17 cellular contexts compared by ENCODE assay signal in genomic region chr10:61623101-61623500, GRCh38. TPM values are rescaled to one million over a fixed set of nuclear protein-coding genes. Genes with fewer than 3 reads are reported as not detected.
DNase-seq lines count a peak whose midpoint lies in the region; ATAC-seq and FAIRE-seq lines count a peak whose summit lies in the region.
"Had no signal": no experiment of that assay in that cellular context is flagged by ENCODE, and none has a peak within 500 bp of the region (broad histone marks: within the 10 kb centered on the region; RNA-seq: fewer than 3 reads in every experiment).

No MANE protein-coding gene starts in this region.

- DNase-seq in LHCN-M2 (ENCODE audit: low read depth) (peak; percentile 64), NCI-H774 (lab: John Stamatoyannopoulos, UW) (peak; percentile 4), frontal cortex (ENCODE audit: low spot score in 2 of 2) (no peak), pons (ENCODE audit: low spot score) (peak; percentile 94), NCI-H146 (lab: John Stamatoyannopoulos, UW) (no peak)
- DNase-seq in activated CD8-positive, alpha-beta memory T cell treated with anti-CD3 and anti-CD28 coated beads, Interleukin-2, amount 50 U/mL, for 48 hours, result no peak
- no peak for DNase-seq in effector memory CD4-positive, alpha-beta T cell
- DNase-seq: activated CD4-positive, alpha-beta memory T cell treated with anti-CD3 and anti-CD28 coated beads, Interleukin-2, amount 10 ng/mL, durations not matched to agents 7 days and 5 days; DMS79 treated with DMSO at 0.1 percent for 48 hours; NCI-H1930; posterior cingulate gyrus; SK-N-SH had no signal

- no peak overlapping the region for H3K27ac ChIP-seq in effector memory CD4-positive, alpha-beta T cell (ENCODE audit: insufficient read depth, low read length, poor library complexity, severe bottlenecking)
- H3K27ac ChIP-seq: BLaER1 had no signal

- H3K9me3 ChIP-seq in effector memory CD4-positive, alpha-beta T cell (ENCODE audit: control insufficient read depth, low read length), result no peaks in the 10 kb centered on the region
- H3K9me3 ChIP-seq: BLaER1, SK-N-SH had no signal

- H3K4me1 ChIP-seq in effector memory CD4-positive, alpha-beta T cell (ENCODE audit: control insufficient read depth, insufficient read depth, low read length, poor library complexity, severe bottlenecking), result no peaks in the 10 kb centered on the region
- H3K4me1 ChIP-seq: BLaER1 had no signal

- H3K27me3 ChIP-seq in effector memory CD4-positive, alpha-beta T cell (replicated peaks; ENCODE audit: control insufficient read depth, insufficient read depth, low read length, poor library complexity, severe bottlenecking), result no peaks in the 10 kb centered on the region
- H3K27me3 ChIP-seq: BLaER1 had no signal

- no peak for ATAC-seq in HG02678 (IDR thresholded peaks at IDR 0.05; ENCODE audit: unreplicated experiment)

- no peaks in the 10 kb centered on the region for H3K36me3 ChIP-seq in effector memory CD4-positive, alpha-beta T cell (ENCODE audit: control insufficient read depth, insufficient read depth, low read length)
- H3K36me3 ChIP-seq: BLaER1 had no signal

- H3K4me3 ChIP-seq in effector memory CD4-positive, alpha-beta T cell (ENCODE audit: insufficient read depth, low read depth, low read length, poor library complexity, severe bottlenecking), result no peak overlapping the region
- H3K4me3 ChIP-seq: BLaER1 had no signal

- peak; percentile 34 for FAIRE-seq in frontal cortex (lab: Jason Lieb, UNC)

RNA-seq across cellular contexts. Expression of gene CABCOCO1, which starts 39.6 kb away (rescaled TPM):
- 0.40 TPM in 1 of 2 replicates, not detected in the other for total RNA-seq in LHCN-M2 (2014; rRNA removed)
- 0.30 TPM for polyA plus RNA-seq in LHCN-M2 (2012)
- total RNA-seq in frontal cortex, result 4.9 TPM
- total RNA-seq: activated CD4-positive, alpha-beta memory T cell treated with anti-CD3 and anti-CD28 coated beads, Interleukin-2, amount 10 ng/mL, durations not matched to agents 7 days and 5 days; activated T-helper 2 cell treated with anti-CD3 and anti-CD28 coated beads, Interferon-gamma antibody, Interleukin-2, Interleukin-4, amounts not matched to agents 10 μg/mL and 5 μg/mL and 100 μg/mL, durations not matched to agents 14 hours and 24 hours and 36 hours; dermis microvascular lymphatic vessel endothelial cell; mononuclear cell had no signal

Comparison
In these comparisons a context has a peak if more than half of its experiments do, and no peak if none do; other contexts are left out.
1. DNase-seq: peak in LHCN-M2 (single experiment), NCI-H774 (single experiment) and pons (single experiment); none in frontal cortex (0 of 2), activated CD8-positive, alpha-beta memory T cell treated with anti-CD3 and anti-CD28 coated beads, Interleukin-2, amount 50 U/mL, for 48 hours (single experiment), NCI-H146 (single experiment) and effector memory CD4-positive, alpha-beta T cell (0 of 3).